In genomic region chr13:110560606-110561334, GRCh38 we compare ENCODE assay signal across 8 cellular contexts. TPM values are rescaled to one million over a fixed set of nuclear protein-coding genes. Genes with fewer than 3 reads are reported as not detected.
DNase-seq lines count a peak whose midpoint lies in the region; ATAC-seq, FAIRE-seq and TF ChIP-seq lines count a peak whose summit lies in the region.

No MANE protein-coding gene starts in this region.

- H3K9me3 ChIP-seq in HEK293 (ENCODE audit: control insufficient read depth, insufficient read depth, low read depth, low read length) = no peaks in the 10 kb centered on the region
- no peaks in the 10 kb centered on the region for H3K9me3 ChIP-seq in PC-3 (ENCODE audit: low read length)

- H3K27ac ChIP-seq in HEK293 (ENCODE audit: extremely low read depth, low read depth, low read length) = peak overlapping the region; percentile 11; the same call in 1 of the 2 replicates
- peak overlapping the region; percentile 66 for H3K27ac ChIP-seq in PC-3 (ENCODE audit: low read length)

- H3K9ac ChIP-seq in PC-3 (ENCODE audit: low read length) = peak overlapping the region; percentile 78

- H3K4me3 ChIP-seq in HEK293 (ENCODE audit: low read depth, low read length) (peak overlapping the region; percentile 53), PC-3 (ENCODE audit: low read length) (peak overlapping the region; percentile 94)

- H4K20me1 ChIP-seq in PC-3 (ENCODE audit: low read length) = no peaks in the 10 kb centered on the region

- no peaks in the 10 kb centered on the region for H3F3A ChIP-seq in PC-3 (ENCODE audit: low read length, unreplicated experiment)

- H3K36me3 Mint-ChIP-seq in type B pancreatic cell = peaks cover 4% of the 10 kb centered on the region

- no peaks in the 10 kb centered on the region for H3K9me2 ChIP-seq in PC-3 (replicated peaks; ENCODE audit: low read length)

- ATAC-seq in PC-3 = peak; percentile 20

- H3K27me3 Mint-ChIP-seq in type B pancreatic cell = peaks cover 13% of the 10 kb centered on the region

- H3K4me3 Mint-ChIP-seq in type B pancreatic cell = peak overlapping the region; percentile 89

- intact Hi-C loops in PC-3 (cut with micrococcal nuclease) = loop anchor here (1.0 to 5.0 kb wide), 3 partner anchors 13 to 103 kb away; no protein-coding TSS in a partner anchor

- peaks cover 32% of the 10 kb centered on the region for H3K4me1 Mint-ChIP-seq in type B pancreatic cell (ENCODE audit: unreplicated experiment)

- POLR2A ChIA-PET in HEK293 (lab: Yijun Ruan, JAX) = interaction anchor here (0.6 kb wide), 1 partner anchor 48 kb away, joined by 3 read pairs; no protein-coding TSS in a partner anchor
- POLR2A ChIA-PET in PC-3 (lab: Charles Lee; ENCODE audit: unreplicated experiment) = interaction anchor here (0.7 kb wide), 1 partner anchor 14 kb away, joined by 4 read pairs; no protein-coding TSS in a partner anchor

- CTCF ChIA-PET in HEK293 (lab: Yijun Ruan, JAX) = interaction anchor here (2.0 kb wide), 1 partner anchor 9 kb away, joined by 6 read pairs; no protein-coding TSS in a partner anchor
- CTCF ChIA-PET in PC-3 (lab: Charles Lee) = interaction anchor here (0.6 to 0.7 kb wide), 2 partner anchors 56 to 105 kb away, joined by 3 read pairs; no protein-coding TSS in a partner anchor

- peaks cover 65% of the 10 kb centered on the region for H3K79me2 ChIP-seq in PC-3 (ENCODE audit: low read length)

- H3K27ac Mint-ChIP-seq in type B pancreatic cell = peak overlapping the region; percentile 79

- H3K4me1 ChIP-seq in HEK293 (ENCODE audit: control insufficient read depth, insufficient read depth, low read length) (peaks cover 6% of the 10 kb centered on the region; the same call in 1 of the 2 replicates), PC-3 (ENCODE audit: insufficient read depth, low read length) (peaks cover 30% of the 10 kb centered on the region)

- BruUV-seq in PC-3 (replicated peaks; lab: Mats Ljungman, UMichigan) = no TSS peak

- no peak for TF ChIP-seq CTCF in HEK293 (tag by site-specific recombination; IDR thresholded peaks at IDR 0.05)
- TF ChIP-seq CTCF in PC-3 (conservative IDR thresholded peaks at IDR 0.05; ENCODE audit: low read depth, low read length) = no peak
- TF ChIP-seq CTCF in type B pancreatic cell (conservative IDR thresholded peaks at IDR 0.05) = no peak

- H2AFZ ChIP-seq in PC-3 (ENCODE audit: low read length) = peak overlapping the region; percentile 86

- H3K27me3 ChIP-seq in PC-3 (ENCODE audit: low read length) = no peaks in the 10 kb centered on the region

- no peaks in the 10 kb centered on the region for H3K9me3 Mint-ChIP-seq in type B pancreatic cell

- FAIRE-seq in urothelium cell line (lab: Jason Lieb, UNC) = no peak

- H3K4me2 ChIP-seq in PC-3 (ENCODE audit: low read length) = peak overlapping the region; percentile 91

- DNase-seq in NCI-H2107 treated with DMSO at 0.1 percent for 48 hours (lab: John Stamatoyannopoulos, UW; ENCODE audit: unreplicated experiment) = peak; percentile 19
- DNase-seq in NCI-H2107 (lab: John Stamatoyannopoulos, UW) = no peak
- peak; percentile 26 for DNase-seq in PC-3
- DNase-seq in dermis blood vessel endothelial cell = peak; percentile 47
- peak; percentile 17 to 39 for DNase-seq in lung microvascular endothelial cell (ENCODE audit: low read depth in 2 of 2)
- no peak for DNase-seq in type B pancreatic cell (ENCODE audit: extremely low spot score, unreplicated experiment)
- DNase-seq in urothelium cell line (ENCODE audit: low spot score) = no peak

- H3K36me3 ChIP-seq in HEK293 (ENCODE audit: control insufficient read depth in 2 of 2, insufficient read depth in 1 of 2, low read length in 2 of 2) = no peaks in the 10 kb centered on the region
- H3K36me3 ChIP-seq in PC-3 (ENCODE audit: low read depth, low read length) = no peaks in the 10 kb centered on the region

TF ChIP-seq in HEK293, 187 proteins besides CTCF, POLR2A, EP300 and RAD21 (continues in another document):
- TF ChIP-seq ZNF549 (tag by site-specific recombination; IDR thresholded peaks at IDR 0.05) (no peak), ZNF324 (tag by site-specific recombination; IDR thresholded peaks at IDR 0.05) (no peak), REPIN1 (tag by site-specific recombination; IDR thresholded peaks at IDR 0.05; ENCODE audit: low read depth) (no peak), ZFP37 (tag by site-specific recombination; IDR thresholded peaks at IDR 0.05) (no peak), GLI2 (tag by site-specific recombination; IDR thresholded peaks at IDR 0.05; ENCODE audit: borderline replicate concordance, low read depth) (no peak), GFI1B (tag by site-specific recombination; IDR thresholded peaks at IDR 0.05) (no peak), ZNF623 (tag by site-specific recombination; IDR thresholded peaks at IDR 0.05) (no peak), ZNF664 (tag by site-specific recombination; IDR thresholded peaks at IDR 0.05) (no peak), PRDM6 (tag by site-specific recombination; IDR thresholded peaks at IDR 0.05) (no peak), ZNF529 (tag by site-specific recombination; IDR thresholded peaks at IDR 0.05; ENCODE audit: insufficient replicate concordance) (no peak), ZNF610 (tag by site-specific recombination; IDR thresholded peaks at IDR 0.05; ENCODE audit: borderline replicate concordance) (no peak), ZNF626 (tag by site-specific recombination; IDR thresholded peaks at IDR 0.05) (no peak), SP2 (tag by site-specific recombination; IDR thresholded peaks at IDR 0.05) (no peak), KLF10 (tag by site-specific recombination; IDR thresholded peaks at IDR 0.05) (no peak), ZNF362 (tag by site-specific recombination; IDR thresholded peaks at IDR 0.05) (no peak), TCF7L2 (IDR thresholded peaks at IDR 0.05; ENCODE audit: borderline replicate concordance, low read depth, low read length) (no peak), ZNF121 (tag by site-specific recombination; IDR thresholded peaks at IDR 0.05) (no peak), ZNF23 (tag by site-specific recombination; IDR thresholded peaks at IDR 0.05; ENCODE audit: borderline replicate concordance) (no peak), FEZF1 (tag by site-specific recombination; IDR thresholded peaks at IDR 0.05) (no peak)
- TF ChIP-seq, protein P1, sequence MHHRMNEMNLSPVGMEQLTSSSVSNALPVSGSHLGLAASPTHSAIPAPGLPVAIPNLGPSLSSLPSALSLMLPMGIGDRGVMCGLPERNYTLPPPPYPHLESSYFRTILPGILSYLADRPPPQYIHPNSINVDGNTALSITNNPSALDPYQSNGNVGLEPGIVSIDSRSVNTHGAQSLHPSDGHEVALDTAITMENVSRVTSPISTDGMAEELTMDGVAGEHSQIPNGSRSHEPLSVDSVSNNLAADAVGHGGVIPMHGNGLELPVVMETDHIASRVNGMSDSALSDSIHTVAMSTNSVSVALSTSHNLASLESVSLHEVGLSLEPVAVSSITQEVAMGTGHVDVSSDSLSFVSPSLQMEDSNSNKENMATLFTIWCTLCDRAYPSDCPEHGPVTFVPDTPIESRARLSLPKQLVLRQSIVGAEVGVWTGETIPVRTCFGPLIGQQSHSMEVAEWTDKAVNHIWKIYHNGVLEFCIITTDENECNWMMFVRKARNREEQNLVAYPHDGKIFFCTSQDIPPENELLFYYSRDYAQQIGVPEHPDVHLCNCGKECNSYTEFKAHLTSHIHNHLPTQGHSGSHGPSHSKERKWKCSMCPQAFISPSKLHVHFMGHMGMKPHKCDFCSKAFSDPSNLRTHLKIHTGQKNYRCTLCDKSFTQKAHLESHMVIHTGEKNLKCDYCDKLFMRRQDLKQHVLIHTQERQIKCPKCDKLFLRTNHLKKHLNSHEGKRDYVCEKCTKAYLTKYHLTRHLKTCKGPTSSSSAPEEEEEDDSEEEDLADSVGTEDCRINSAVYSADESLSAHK (tag by site-specific recombination; IDR thresholded peaks at IDR 0.05) = no peak
- TF ChIP-seq, protein P2, sequence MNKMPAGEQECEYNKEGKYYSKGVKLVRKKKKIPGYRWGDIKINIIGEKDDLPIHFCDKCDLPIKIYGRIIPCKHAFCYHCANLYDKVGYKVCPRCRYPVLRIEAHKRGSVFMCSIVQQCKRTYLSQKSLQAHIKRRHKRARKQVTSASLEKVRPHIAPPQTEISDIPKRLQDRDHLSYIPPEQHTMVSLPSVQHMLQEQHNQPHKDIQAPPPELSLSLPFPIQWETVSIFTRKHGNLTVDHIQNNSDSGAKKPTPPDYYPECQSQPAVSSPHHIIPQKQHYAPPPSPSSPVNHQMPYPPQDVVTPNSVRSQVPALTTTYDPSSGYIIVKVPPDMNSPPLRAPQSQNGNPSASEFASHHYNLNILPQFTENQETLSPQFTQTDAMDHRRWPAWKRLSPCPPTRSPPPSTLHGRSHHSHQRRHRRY (tag by site-specific recombination; IDR thresholded peaks at IDR 0.05) = no peak

RNA-seq across cellular contexts. Expression of gene RAB20, which starts 0.8 kb away (rescaled TPM):
- total RNA-seq in PC-3 (2014; rRNA removed) (22.9 and 27.9 TPM in 2 replicates), dermis blood vessel endothelial cell (1.3 and 1.5 TPM in 2 replicates), lung microvascular endothelial cell (1.3 and 1.6 TPM in 2 replicates), type B pancreatic cell (ENCODE audit: low replicate concordance) (6.4 and 9.1 TPM in 2 replicates)

RNA-seq across cellular contexts. Expression of gene NAXD, which starts 54.6 kb away (rescaled TPM):
- 18.7 and 19.0 TPM in 2 replicates for total RNA-seq in PC-3 (2014; rRNA removed)
- total RNA-seq in dermis blood vessel endothelial cell = 23.8 and 24.8 TPM in 2 replicates
- total RNA-seq in lung microvascular endothelial cell = 13.9 and 20.8 TPM in 2 replicates
- total RNA-seq in type B pancreatic cell (ENCODE audit: low replicate concordance) = 38.8 and 39.5 TPM in 2 replicates

Comparison
In these comparisons a context has a peak if more than half of its experiments do, and no peak if none do; other contexts are left out.
1. DNase-seq: peak in NCI-H2107 treated with DMSO at 0.1 percent for 48 hours (single experiment), PC-3 (single experiment), dermis blood vessel endothelial cell (single experiment) and lung microvascular endothelial cell (2 of 2); none in NCI-H2107 (single experiment), type B pancreatic cell (single experiment) and urothelium cell line (single experiment).